In genomic region chr19:49287141-49287540, GRCh38 we compare ENCODE assay signal across 1 cellular context.
TF ChIP-seq lines count a peak whose summit lies in the region.

No MANE protein-coding gene starts in this region.

TF ChIP-seq in K562, 482 proteins besides CTCF, POLR2A, EP300 and RAD21:
- 0 out of 2 replicates have a peak, but pooled peaks have one; percentile 6 for TF ChIP-seq NFIC (IDR thresholded peaks at IDR 0.05)
- no peak for TF ChIP-seq PHF20 (IDR thresholded peaks at IDR 0.05; ENCODE audit: partially characterized antibody)
